15 cellular contexts compared by ENCODE assay signal in the genomic region with DNA sequence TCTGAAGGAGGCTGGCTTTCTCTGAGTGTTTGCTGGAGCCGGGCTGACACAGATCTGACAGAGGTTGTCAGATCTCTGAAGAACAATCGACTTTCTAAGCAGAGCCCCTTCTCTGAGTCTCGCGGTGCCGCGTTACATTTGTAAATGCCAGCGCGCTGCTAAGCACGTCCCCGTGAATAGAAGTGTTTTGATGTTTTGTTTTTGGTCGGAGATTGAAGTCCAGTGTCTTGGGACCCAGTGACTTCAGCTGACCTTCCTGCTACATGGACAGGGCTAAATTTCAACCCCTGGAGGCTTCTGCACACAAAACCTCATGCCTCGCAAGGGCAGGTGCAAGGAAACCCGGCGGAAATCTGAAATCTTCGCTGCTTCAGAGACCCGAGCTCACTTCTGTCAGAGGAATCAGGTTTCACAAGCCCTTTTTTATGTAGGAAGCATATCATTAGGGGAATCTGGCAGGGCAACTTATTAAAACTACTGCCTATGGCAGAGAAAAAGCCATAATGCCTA. TPM values are rescaled to one million over a fixed set of nuclear protein-coding genes. Genes with fewer than 3 reads are reported as not detected.
DNase-seq lines count a peak whose midpoint lies in the region; ATAC-seq, FAIRE-seq and TF ChIP-seq lines count a peak whose summit lies in the region.
"Had no signal": no experiment of that assay in that cellular context is flagged by ENCODE, and none has a peak within 500 bp of the region (broad histone marks: within the 10 kb centered on the region; RNA-seq: fewer than 3 reads in every experiment).

No MANE protein-coding gene starts in this region.

- no peak overlapping the region for H3K4me3 ChIP-seq in astrocyte (ENCODE audit: insufficient read depth, low read depth, low read length)
- H3K4me3 ChIP-seq in parathyroid adenoma (ENCODE audit: low read depth, low read length): peak overlapping the region; percentile 28
- H3K4me3 ChIP-seq in kidney (ENCODE audit: low read length in 2 of 2): no peak overlapping the region
- H3K4me3 ChIP-seq: lower lobe of right lung, right atrium auricular region, SJSA1, uterus had no signal

- no peak for FAIRE-seq in astrocyte (lab: Jason Lieb, UNC)
- no peak for FAIRE-seq in kidney (lab: Jason Lieb, UNC)

- no peak for TF ChIP-seq CTCF in astrocyte (IDR thresholded peaks at IDR 0.05; ENCODE audit: insufficient read depth, low read depth, low read length)
- no peak for TF ChIP-seq CTCF in parathyroid adenoma (IDR thresholded peaks at IDR 0.05)
- no peak for TF ChIP-seq CTCF in kidney (IDR thresholded peaks at IDR 0.05; ENCODE audit: borderline replicate concordance, extremely low read depth, insufficient read depth)

- no peak overlapping the region for H3K9ac ChIP-seq in astrocyte (ENCODE audit: low read length)
- no peak overlapping the region for H3K9ac ChIP-seq in parathyroid adenoma
- no peak overlapping the region for H3K9ac ChIP-seq in kidney (ENCODE audit: low read length in 2 of 2)

- peaks cover 62% of the 10 kb centered on the region for H3K27me3 Mint-ChIP-seq in astrocyte (ENCODE audit: low read depth, unreplicated experiment)

- H3K9me3 Mint-ChIP-seq in astrocyte (ENCODE audit: unreplicated experiment): peaks cover 19% of the 10 kb centered on the region
- H3K9me3 Mint-ChIP-seq: activated CD4-positive, alpha-beta T cell treated with anti-CD3 and anti-CD28 coated beads, Interleukin-2, amount 10 ng/mL, durations not matched to agents 7 days and 5 days had no signal

- H3K9me3 ChIP-seq in astrocyte (ENCODE audit: insufficient read depth, low read depth, low read length) (peaks cover 4% of the 10 kb centered on the region), parathyroid adenoma (ENCODE audit: control insufficient read depth, low read length) (no peaks in the 10 kb centered on the region), kidney (ENCODE audit: control insufficient read depth in 1 of 2, low read length in 2 of 2) (no peaks in the 10 kb centered on the region)
- H3K9me3 ChIP-seq: lower lobe of right lung, right atrium auricular region, SJSA1, uterus had no signal

- H3K4me1 Mint-ChIP-seq in astrocyte (ENCODE audit: low read depth, unreplicated experiment): peaks cover 6% of the 10 kb centered on the region
- H3K4me1 Mint-ChIP-seq: activated CD4-positive, alpha-beta T cell treated with anti-CD3 and anti-CD28 coated beads, Interleukin-2, amount 10 ng/mL, durations not matched to agents 7 days and 5 days had no signal

- H2AFZ ChIP-seq in astrocyte (ENCODE audit: low read depth, low read length) (no peak overlapping the region), parathyroid adenoma (peak overlapping the region; percentile 39)

- H3K27ac Mint-ChIP-seq in astrocyte (ENCODE audit: unreplicated experiment): no peak overlapping the region
- H3K27ac Mint-ChIP-seq: activated CD4-positive, alpha-beta T cell treated with anti-CD3 and anti-CD28 coated beads, Interleukin-2, amount 10 ng/mL, durations not matched to agents 7 days and 5 days had no signal

- H3K4me3 Mint-ChIP-seq in astrocyte (ENCODE audit: unreplicated experiment): peak overlapping the region; percentile 68
- H3K4me3 Mint-ChIP-seq: activated CD4-positive, alpha-beta T cell treated with anti-CD3 and anti-CD28 coated beads, Interleukin-2, amount 10 ng/mL, durations not matched to agents 7 days and 5 days had no signal

- H3K27me3 ChIP-seq in astrocyte (ENCODE audit: insufficient read depth, low read length): peaks cover 35% of the 10 kb centered on the region
- H3K27me3 ChIP-seq in parathyroid adenoma (ENCODE audit: control insufficient read depth, insufficient read depth, low read length): no peaks in the 10 kb centered on the region
- H3K27me3 ChIP-seq: right atrium auricular region, uterus had no signal

- DNase-seq in DMS79 (lab: John Stamatoyannopoulos, UW) (peak; percentile 15), NCI-H1436 (lab: John Stamatoyannopoulos, UW) (peak; percentile 29), astrocyte (ENCODE audit: low read depth) (no peak), kidney (no peak), HuH-7 (ENCODE audit: low spot score) (no peak)
- DNase-seq: activated CD4-positive, alpha-beta T cell treated with anti-CD3 and anti-CD28 coated beads, Interleukin-2, amount 10 ng/mL, durations not matched to agents 7 days and 5 days; dermis blood vessel endothelial cell; lower lobe of right lung; NCI-H446 treated with DMSO at 0.1 percent for 48 hours; uterus had no signal

- H3K36me3 Mint-ChIP-seq in astrocyte (ENCODE audit: low read depth, unreplicated experiment): no peaks in the 10 kb centered on the region

- H3K27ac ChIP-seq in astrocyte (ENCODE audit: low read depth, low read length): no peak overlapping the region
- H3K27ac ChIP-seq in parathyroid adenoma: no peak overlapping the region
- H3K27ac ChIP-seq in kidney (ENCODE audit: low read depth in 2 of 2, low read length in 2 of 2): no peak overlapping the region
- H3K27ac ChIP-seq: lower lobe of right lung, right atrium auricular region, SJSA1, uterus had no signal

- H3K36me3 ChIP-seq in astrocyte (ENCODE audit: insufficient read depth, low read length) (no peaks in the 10 kb centered on the region), parathyroid adenoma (ENCODE audit: control insufficient read depth, insufficient read depth, low read length) (no peaks in the 10 kb centered on the region), kidney (ENCODE audit: control insufficient read depth in 1 of 2, insufficient read depth in 2 of 2, low read length in 2 of 2) (no peaks in the 10 kb centered on the region)
- H3K36me3 ChIP-seq: lower lobe of right lung, right atrium auricular region, SJSA1, uterus had no signal

- H3K79me2 ChIP-seq in astrocyte (ENCODE audit: insufficient read depth, low read length) (no peaks in the 10 kb centered on the region), parathyroid adenoma (no peaks in the 10 kb centered on the region)

- no peaks in the 10 kb centered on the region for H4K20me1 ChIP-seq in astrocyte (ENCODE audit: insufficient read depth, low read length)

- H3K4me2 ChIP-seq in astrocyte (ENCODE audit: low read length) (peak overlapping the region; percentile 56), parathyroid adenoma (ENCODE audit: low read length) (peak overlapping the region; percentile 75)

- H3K4me1 ChIP-seq in astrocyte (ENCODE audit: insufficient read depth, low read length): no peaks in the 10 kb centered on the region
- peaks cover 6% of the 10 kb centered on the region for H3K4me1 ChIP-seq in parathyroid adenoma
- H3K4me1 ChIP-seq in kidney (ENCODE audit: control insufficient read depth in 1 of 2, insufficient read depth in 1 of 2, low read depth in 1 of 2, low read length in 2 of 2): peaks cover 0 to 6% of the 10 kb centered on the region in 2 donors
- H3K4me1 ChIP-seq: lower lobe of right lung, uterus had no signal

- ATAC-seq in GM18519 (IDR thresholded peaks at IDR 0.05; ENCODE audit: low FRiP score, unreplicated experiment) (no peak), HG02840 (IDR thresholded peaks at IDR 0.05; ENCODE audit: low FRiP score, unreplicated experiment) (no peak)
- ATAC-seq: lower lobe of right lung had no signal

- intact Hi-C loops in kidney (cut with DNase I): no loop called here

RNA-seq across cellular contexts. Expression of a gene that starts 27.2 kb away (rescaled TPM):
- total RNA-seq in astrocyte: not detected in 2 replicates
- total RNA-seq in kidney: not detected
- polyA plus RNA-seq in kidney (ENCODE audit: insufficient read depth, low read depth, low replicate concordance): not detected
- total RNA-seq: activated CD4-positive, alpha-beta T cell treated with anti-CD3 and anti-CD28 coated beads, Interleukin-2, amount 10 ng/mL, durations not matched to agents 7 days and 5 days; dermis blood vessel endothelial cell; lower lobe of right lung; right atrium auricular region; SJSA1; uterus had no signal

RNA-seq across cellular contexts. Expression of a gene that starts 56.4 kb away (rescaled TPM):
- not detected in 2 replicates for total RNA-seq in astrocyte
- 0.13 TPM for total RNA-seq in kidney
- not detected for polyA plus RNA-seq in kidney (ENCODE audit: insufficient read depth, low read depth, low replicate concordance)
- total RNA-seq: activated CD4-positive, alpha-beta T cell treated with anti-CD3 and anti-CD28 coated beads, Interleukin-2, amount 10 ng/mL, durations not matched to agents 7 days and 5 days; dermis blood vessel endothelial cell; right atrium auricular region; SJSA1 had no signal

Comparison
In these comparisons a context has a peak if more than half of its experiments do, and no peak if none do; other contexts are left out.
1. DNase-seq: peak in DMS79 (single experiment) and NCI-H1436 (single experiment); none in astrocyte (single experiment), kidney (single experiment) and HuH-7 (single experiment).